Comparison of ENCODE assay signal across 8 cellular contexts in the genomic region with DNA sequence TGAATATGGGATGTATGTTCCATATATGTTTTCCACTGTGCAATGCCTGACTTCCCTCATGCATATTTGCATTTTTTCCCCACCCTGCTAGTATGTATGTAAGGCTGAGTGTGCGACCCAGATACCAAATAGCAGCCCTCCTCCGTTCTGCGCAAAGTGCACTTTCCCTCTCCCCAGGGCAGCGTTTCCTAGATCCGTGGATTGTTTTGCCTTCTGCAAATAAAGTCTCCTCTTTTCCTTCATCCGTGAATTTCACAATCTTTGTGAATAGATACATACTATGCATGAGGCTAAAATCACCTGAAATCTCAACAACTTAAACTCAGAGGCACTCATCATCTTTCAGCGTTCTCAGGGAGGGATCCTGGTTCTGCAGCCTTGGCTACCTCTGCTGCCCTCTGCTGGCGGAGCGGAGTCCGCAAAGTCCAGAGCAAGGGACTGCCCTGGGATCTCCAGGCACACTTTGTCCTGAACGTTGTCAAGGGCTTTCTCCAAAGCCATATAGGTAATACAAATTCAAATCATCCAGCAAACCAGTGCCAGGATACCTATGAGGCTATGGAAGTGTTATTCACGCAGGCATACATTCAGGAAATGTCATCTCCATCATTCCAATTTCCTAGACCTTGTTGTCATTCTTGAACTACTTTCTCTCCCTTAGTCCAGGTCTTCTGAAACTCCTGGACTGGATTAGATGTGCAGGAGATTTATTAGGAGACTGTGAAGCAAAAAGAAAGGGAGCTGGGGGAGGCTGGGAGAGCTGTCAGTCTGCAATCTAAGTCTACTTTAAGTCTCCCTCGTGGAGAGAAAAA. TPM values are rescaled to one million over a fixed set of nuclear protein-coding genes. Genes with fewer than 3 reads are reported as not detected.
A peak's percentile ranks its signal among the peaks of the same experiment; 100 is the strongest.
DNase-seq lines count a peak whose midpoint lies in the region; ATAC-seq and TF ChIP-seq lines count a peak whose summit lies in the region.

No MANE protein-coding gene starts in this region.

- no peaks in the 10 kb centered on the region for H3F3A ChIP-seq in smooth muscle cell (ENCODE audit: low read depth)

- H3K4me1 ChIP-seq in ascending aorta (no peaks in the 10 kb centered on the region), smooth muscle cell (ENCODE audit: low read depth) (no peaks in the 10 kb centered on the region)

- H4K20me1 ChIP-seq in smooth muscle cell (ENCODE audit: low read depth) = no peaks in the 10 kb centered on the region

- no peak overlapping the region for H3K4me3 Mint-ChIP-seq in T-helper 2 cell treated with Interferon-gamma antibody and Interleukin-4, amounts not matched to agents 5 μg/mL and 100 μg/mL, for 36 hours

- peak; percentile 91 for ATAC-seq in GM21825 (IDR thresholded peaks at IDR 0.05; ENCODE audit: unreplicated experiment)

- no peaks in the 10 kb centered on the region for H3K36me3 ChIP-seq in ascending aorta
- H3K36me3 ChIP-seq in smooth muscle cell (ENCODE audit: low read depth) = no peaks in the 10 kb centered on the region

- H3K27ac ChIP-seq in ascending aorta (no peak overlapping the region), smooth muscle cell (ENCODE audit: low read depth) (no peak overlapping the region)

- no peaks in the 10 kb centered on the region for H3K9me3 Mint-ChIP-seq in T-helper 2 cell treated with Interferon-gamma antibody and Interleukin-4, amounts not matched to agents 5 μg/mL and 100 μg/mL, for 36 hours

- no peaks in the 10 kb centered on the region for H3K79me2 ChIP-seq in smooth muscle cell (ENCODE audit: low read depth)

- H3K36me3 Mint-ChIP-seq in T-helper 2 cell treated with Interferon-gamma antibody and Interleukin-4, amounts not matched to agents 5 μg/mL and 100 μg/mL, for 36 hours (ENCODE audit: low read depth) = no peaks in the 10 kb centered on the region

- H3K27me3 Mint-ChIP-seq in T-helper 2 cell treated with Interferon-gamma antibody and Interleukin-4, amounts not matched to agents 5 μg/mL and 100 μg/mL, for 36 hours (ENCODE audit: low read depth) = no peaks in the 10 kb centered on the region

- WGBS in smooth muscle cell (ENCODE audit: low lambda C conversion rate) = 42% methylated on average over 13 of the region's 13 CpGs

- TF ChIP-seq CTCF in GM10266 (IDR thresholded peaks at IDR 0.05; ENCODE audit: control insufficient read depth, insufficient read depth, low read depth, missing control alignments) (peak; percentile 98), LNCAP (IDR thresholded peaks at IDR 0.05) (peak; percentile 99), ascending aorta (IDR thresholded peaks at IDR 0.05) (peak; percentile 52 to 87 (median 85)), smooth muscle cell (IDR thresholded peaks at IDR 0.05; ENCODE audit: borderline replicate concordance, insufficient read depth, poor library complexity, severe bottlenecking) (peak; percentile 87)

- DNase-seq in GM10266 (ENCODE audit: extremely low spot score) = peak; percentile 75
- peak; percentile 49 for DNase-seq in T-helper 2 cell treated with Interferon-gamma antibody and Interleukin-4, amounts not matched to agents 5 μg/mL and 100 μg/mL, for 36 hours (ENCODE audit: low spot score)
- DNase-seq in ascending aorta (ENCODE audit: low spot score in 2 of 2) = peak in 1 of 2 donors; percentile 77
- peak; percentile 62 to 69 for DNase-seq in hippocampal formation (lab: John Stamatoyannopoulos, UW)
- no peak for DNase-seq in smooth muscle cell (lab: John Stamatoyannopoulos, UW; ENCODE audit: unreplicated experiment)
- DNase-seq in NCI-H1048 (lab: John Stamatoyannopoulos, UW) = no peak

- H3K4me3 ChIP-seq in ascending aorta = no peak overlapping the region
- H3K4me3 ChIP-seq in smooth muscle cell = no peak overlapping the region

- H3K4me1 Mint-ChIP-seq in T-helper 2 cell treated with Interferon-gamma antibody and Interleukin-4, amounts not matched to agents 5 μg/mL and 100 μg/mL, for 36 hours (ENCODE audit: low read depth) = no peaks in the 10 kb centered on the region

- H3K27me3 ChIP-seq in ascending aorta (no peaks in the 10 kb centered on the region), smooth muscle cell (ENCODE audit: low read depth) (no peaks in the 10 kb centered on the region)

- no peak overlapping the region for H3K9ac ChIP-seq in smooth muscle cell (ENCODE audit: low read depth)

- H3K4me2 ChIP-seq in smooth muscle cell = no peak overlapping the region

- no peaks in the 10 kb centered on the region for H3K9me3 ChIP-seq in ascending aorta
- H3K9me3 ChIP-seq in smooth muscle cell (replicated peaks; ENCODE audit: low read depth) = no peaks in the 10 kb centered on the region

- no peak overlapping the region for H3K27ac Mint-ChIP-seq in T-helper 2 cell treated with Interferon-gamma antibody and Interleukin-4, amounts not matched to agents 5 μg/mL and 100 μg/mL, for 36 hours

- H2AFZ ChIP-seq in smooth muscle cell (ENCODE audit: low read depth) = no peak overlapping the region

- intact Hi-C loops in ascending aorta (cut with DNase I) = no loop called here

RNA-seq across cellular contexts. Expression of gene CNTF, which starts 53.1 kb away (rescaled TPM):
- total RNA-seq in ascending aorta (1.9 TPM), smooth muscle cell (2.2 and 3.9 TPM in 2 replicates)
- polyA plus RNA-seq in smooth muscle cell = 0.45 and 0.66 TPM in 2 replicates

RNA-seq across cellular contexts. Expression of gene GLYAT, which starts 56.2 kb away (rescaled TPM):
- total RNA-seq in ascending aorta (not detected), smooth muscle cell (not detected in 2 replicates)
- polyA plus RNA-seq in smooth muscle cell = not detected in 2 replicates

Comparison
In these comparisons a context has a peak if more than half of its experiments do, and no peak if none do; other contexts are left out.
1. DNase-seq: peak in GM10266 (single experiment), T-helper 2 cell treated with Interferon-gamma antibody and Interleukin-4, amounts not matched to agents 5 μg/mL and 100 μg/mL, for 36 hours (single experiment) and hippocampal formation (2 of 2); none in smooth muscle cell (single experiment) and NCI-H1048 (single experiment).
2. Peak in every context shown above with its lines, with median percentiles within 50 percentile points of each other: CTCF ChIP-seq.